In the genomic region with DNA sequence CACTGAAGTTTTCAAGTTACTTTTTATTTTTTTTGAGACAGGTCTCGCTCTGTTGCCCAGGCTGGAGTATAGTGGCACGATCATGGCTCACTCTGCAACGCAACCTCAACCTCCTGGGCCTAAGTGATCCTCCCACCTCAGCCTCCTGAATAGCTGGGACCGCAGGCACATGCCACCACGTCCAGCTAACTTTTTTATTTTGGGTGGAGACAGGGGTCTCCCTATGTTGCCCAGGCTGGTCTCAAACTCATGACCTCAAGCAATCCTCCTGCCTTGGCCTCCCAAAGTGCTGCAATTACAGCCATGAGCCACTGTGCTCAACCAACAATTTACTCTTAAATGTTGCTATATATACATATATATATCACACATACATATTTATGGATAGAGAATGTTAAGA, we compare ENCODE assay signal across 2 cellular contexts.
A peak's percentile ranks its signal among the peaks of the same experiment; 100 is the strongest.
TF ChIP-seq lines count a peak whose summit lies in the region.

No MANE protein-coding gene starts in this region.

TF ChIP-seq in WTC11, 78 proteins besides CTCF, POLR2A, EP300 and RAD21 (continued from another document):
- TF ChIP-seq ZNF532 (CRISPR knock-in tag; IDR thresholded peaks at IDR 0.05; ENCODE audit: borderline replicate concordance) (no peak), GABPB1 (CRISPR knock-in tag; IDR thresholded peaks at IDR 0.05) (no peak), JUN (CRISPR knock-in tag; IDR thresholded peaks at IDR 0.05) (no peak)
- TF ChIP-seq, protein P1, sequence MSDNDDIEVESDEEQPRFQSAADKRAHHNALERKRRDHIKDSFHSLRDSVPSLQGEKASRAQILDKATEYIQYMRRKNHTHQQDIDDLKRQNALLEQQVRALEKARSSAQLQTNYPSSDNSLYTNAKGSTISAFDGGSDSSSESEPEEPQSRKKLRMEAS (CRISPR knock-in tag; IDR thresholded peaks at IDR 0.05) = 0 out of 2 replicates have a peak, but pooled peaks have one; percentile 8

TF ChIP-seq in liver, 16 proteins besides CTCF, POLR2A, EP300 and RAD21 (continued from another document):
- TF ChIP-seq REST (IDR thresholded peaks at IDR 0.05) = no peak
- no peak for TF ChIP-seq FOXA2 (IDR thresholded peaks at IDR 0.05)
